8 cellular contexts compared by ENCODE assay signal in the genomic region with DNA sequence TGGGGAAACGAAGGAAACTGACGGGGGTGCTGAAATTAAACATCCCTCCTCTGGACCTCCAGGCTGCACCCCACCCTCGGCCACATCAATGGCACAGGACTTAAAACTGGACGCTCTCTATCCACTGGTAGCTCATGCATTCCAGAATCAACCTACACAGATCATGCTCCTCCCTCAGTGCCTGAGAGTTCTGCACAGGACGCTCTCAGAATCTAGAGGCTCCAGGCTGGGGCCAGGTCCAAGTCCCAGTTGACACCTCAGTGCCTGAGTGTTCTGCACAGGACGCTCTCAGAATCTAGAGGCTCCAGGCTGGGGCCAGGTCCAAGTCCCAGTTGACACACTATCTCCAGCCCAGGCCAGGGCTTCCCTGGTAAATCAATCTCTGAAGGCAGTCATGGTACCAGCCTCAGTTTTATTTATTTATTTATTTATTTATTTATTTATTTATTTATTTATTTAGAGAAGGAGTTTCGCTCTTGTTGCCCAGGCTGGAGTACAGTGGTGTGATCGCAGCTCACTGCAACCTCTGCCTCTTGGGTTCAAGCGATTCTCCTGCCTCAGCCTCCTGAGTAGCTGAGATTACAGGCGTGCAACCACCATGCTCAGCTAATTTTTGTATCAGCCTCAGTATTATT.
A peak's percentile ranks its signal among the peaks of the same experiment; 100 is the strongest.
DNase-seq lines count a peak whose midpoint lies in the region; ATAC-seq and TF ChIP-seq lines count a peak whose summit lies in the region.
"Not testable (repeated sequence)": the region's sequence is repeated elsewhere in the genome, so short reads cannot be mapped to it uniquely, and the experiment has no call there.

No MANE protein-coding gene starts in this region.

- H2BK120ac ChIP-seq in neuronal stem cell (ENCODE audit: low read depth, low read length): not testable (repeated sequence)

- H2BK15ac ChIP-seq in neuronal stem cell (ENCODE audit: low read length): not testable (repeated sequence)

- H4K20me1 ChIP-seq in BLaER1; smooth muscle cell (ENCODE audit: low read depth): not testable (repeated sequence)

- WGBS in heart right ventricle, 2 donors: 81 to 82% methylated on average over 10 of the region's 10 CpGs
- WGBS in neuronal stem cell (ENCODE audit: extremely low coverage in 2 of 2, insufficient read length in 2 of 2, insufficient replicate concordance in 1 of 2), 2 donors: no CpG with 5 or more reads among the region's 10 CpGs
- 78% methylated on average over 10 of the region's 10 CpGs for whole genome bisulfite sequencing in smooth muscle cell (ENCODE audit: low lambda C conversion rate)

- peak; percentile 91 for ATAC-seq in Right ventricle myocardium inferior
- ATAC-seq in heart right ventricle: peak in 5 of 8 donors; percentile 56 to 93 (median 83)
- ATAC-seq in left ventricle myocardium superior: peak; percentile 95

- not testable (repeated sequence) for H4K91ac ChIP-seq in neuronal stem cell (ENCODE audit: low read depth, low read length, poor library complexity)

- H4K8ac ChIP-seq in neuronal stem cell (ENCODE audit: low read depth, low read length): not testable (repeated sequence)

- H3K23ac ChIP-seq in neuronal stem cell (ENCODE audit: low read depth, low read length, poor library complexity): not testable (repeated sequence)

- not testable (repeated sequence) for H2BK12ac ChIP-seq in neuronal stem cell (ENCODE audit: low read length)

- H3K9ac ChIP-seq in BLaER1: peak overlapping the region; percentile 62; the same call in 1 of the 2 replicates
- H3K9ac ChIP-seq in neuronal stem cell (ENCODE audit: low read depth, low read length, poor library complexity); smooth muscle cell (ENCODE audit: low read depth): not testable (repeated sequence)

- H3K14ac ChIP-seq in neuronal stem cell (ENCODE audit: low read length): not testable (repeated sequence)

- H3K4ac ChIP-seq in neuronal stem cell (ENCODE audit: low read length): not testable (repeated sequence)

- not testable (repeated sequence) for H2BK5ac ChIP-seq in neuronal stem cell (ENCODE audit: low read length)

- H3K4me2 ChIP-seq in BLaER1: peak overlapping the region; percentile 79
- not testable (repeated sequence) for H3K4me2 ChIP-seq in neuronal stem cell (ENCODE audit: insufficient read depth, low read length, poor library complexity, severe bottlenecking)
- peak overlapping the region; percentile 37 for H3K4me2 ChIP-seq in smooth muscle cell

- H3K27ac ChIP-seq in BLaER1: peak overlapping the region; percentile 73
- peak overlapping the region; percentile 85 for H3K27ac ChIP-seq in HL-60 (replicated peaks)
- peak overlapping the region in 1 of 10 donors; percentile 14 for H3K27ac ChIP-seq in heart right ventricle
- H3K27ac ChIP-seq in neuronal stem cell (replicated peaks; ENCODE audit: low read length); smooth muscle cell (ENCODE audit: low read depth): not testable (repeated sequence)

- DNase-seq in HL-60 (ENCODE audit: low read depth in 1 of 2, low spot score in 1 of 2); Right ventricle myocardium inferior (ENCODE audit: missing footprints); heart right ventricle; neuronal stem cell (ENCODE audit: low spot score); smooth muscle cell (lab: John Stamatoyannopoulos, UW; ENCODE audit: unreplicated experiment): not testable (repeated sequence)
- DNase-seq in left ventricle myocardium superior: peak; percentile 65
- DNase-seq in mesenteric fat pad (ENCODE audit: low spot score): peak; percentile 53

- H3K18ac ChIP-seq in neuronal stem cell (ENCODE audit: low read length): peak overlapping the region; percentile 27

- H3F3A ChIP-seq in smooth muscle cell (ENCODE audit: low read depth): not testable (repeated sequence)

- H3K79me2 ChIP-seq in smooth muscle cell (ENCODE audit: low read depth): not testable (repeated sequence)

- not testable (repeated sequence) for H3K27me3 ChIP-seq in BLaER1; HL-60 (ENCODE audit: insufficient read depth, poor library complexity, severe bottlenecking); heart right ventricle; neuronal stem cell (ENCODE audit: control insufficient read depth in 3 of 3, insufficient read depth in 3 of 3, low read depth in 1 of 3, low read length in 3 of 3); smooth muscle cell (ENCODE audit: low read depth)

- intact Hi-C loops in Right ventricle myocardium inferior (cut with DNase I); heart right ventricle (cut with DNase I); left ventricle myocardium superior (cut with micrococcal nuclease): not testable (repeated sequence)

- peaks cover 11% of the 10 kb centered on the region for H3K9me3 ChIP-seq in BLaER1
- H3K9me3 ChIP-seq in heart right ventricle; neuronal stem cell (replicated peaks in 1 of 2; ENCODE audit: control insufficient read depth in 2 of 2, insufficient read depth in 1 of 2, low read depth in 1 of 2, low read length in 2 of 2); smooth muscle cell (replicated peaks; ENCODE audit: low read depth): not testable (repeated sequence)

- H3K4me3 ChIP-seq in BLaER1: peak overlapping the region; percentile 9; the same call in 1 of the 2 replicates
- H3K4me3 ChIP-seq in HL-60 (replicated peaks; ENCODE audit: insufficient read depth, low read length); heart right ventricle; neuronal stem cell (ENCODE audit: low read length in 2 of 2); smooth muscle cell: not testable (repeated sequence)

- not testable (repeated sequence) for H2AFZ ChIP-seq in neuronal stem cell (ENCODE audit: low read length); smooth muscle cell (ENCODE audit: low read depth)

- H3K4me1 ChIP-seq in BLaER1: peaks cover 58% of the 10 kb centered on the region
- H3K4me1 ChIP-seq in heart right ventricle: peaks cover 0 to 22% (median 0%) of the 10 kb centered on the region in 9 donors
- H3K4me1 ChIP-seq in neuronal stem cell (ENCODE audit: control insufficient read depth in 2 of 2, insufficient read depth in 1 of 2, low read depth in 1 of 2, low read length in 2 of 2): peaks cover 14 to 18% of the 10 kb centered on the region in 2 donors
- not testable (repeated sequence) for H3K4me1 ChIP-seq in smooth muscle cell (ENCODE audit: low read depth)

- H2AK5ac ChIP-seq in neuronal stem cell (ENCODE audit: low read depth, low read length): not testable (repeated sequence)

- not testable (repeated sequence) for H3K79me1 ChIP-seq in neuronal stem cell (ENCODE audit: low read depth, low read length)

- H3K36me3 ChIP-seq in BLaER1; heart right ventricle; neuronal stem cell (replicated peaks in 1 of 2; ENCODE audit: control insufficient read depth in 2 of 2, insufficient read depth in 2 of 2, low read length in 2 of 2); smooth muscle cell (ENCODE audit: low read depth): not testable (repeated sequence)

- not testable (repeated sequence) for TF ChIP-seq CTCF in HL-60 (IDR thresholded peaks at IDR 0.05; ENCODE audit: insufficient read depth, low read length); heart right ventricle (IDR thresholded peaks at IDR 0.05); smooth muscle cell (IDR thresholded peaks at IDR 0.05; ENCODE audit: borderline replicate concordance, insufficient read depth, poor library complexity, severe bottlenecking)
